ENCODE assay signal across 13 cellular contexts in genomic region chr2:647003-647560, GRCh38.
"Had no signal": no experiment of that assay in that cellular context is flagged by ENCODE, and none has a peak within 500 bp of the region (broad histone marks: within the 10 kb centered on the region; RNA-seq: fewer than 3 reads in every experiment).

No MANE protein-coding gene starts in this region.

- ATAC-seq: left ventricle myocardium superior; natural killer cell treated with Interleukin-12 subunit alpha and Interleukin-12 subunit beta and Interleukin-15 and Interleukin-18, amount 100 ng/mL, for 72 hours; WTC11 had no signal

- H3K4me3 ChIP-seq: cardiac muscle cell, dorsolateral prefrontal cortex had no signal

- DNase-seq: activated CD4-positive, alpha-beta T cell treated with anti-CD3 and anti-CD28 coated beads for 4 hours; activated T-cell treated with anti-CD3 and anti-CD28 coated beads, Interleukin-2, amount 50 U/mL, for 24 hours; dorsolateral prefrontal cortex; hippocampal formation; left ventricle myocardium superior; mesenchymal stem cell; small intestine; stimulated activated CD4-positive, alpha-beta T cell treated with anti-CD3 and anti-CD28 coated beads, Interleukin-4, amount 100 ng/mL, for 4 hours; stimulated activated CD8-positive, alpha-beta memory T cell treated with anti-CD3 and anti-CD28 coated beads, Interleukin-4, amount 100 ng/mL, for 48 hours; stimulated activated naive CD4-positive, alpha-beta T cell treated with Interleukin-2 at 50 U/mL for 16 hours had no signal

- H3K36me3 ChIP-seq: cardiac muscle cell had no signal

- H3K27ac ChIP-seq: cardiac muscle cell, dorsolateral prefrontal cortex had no signal
